In the genomic region with DNA sequence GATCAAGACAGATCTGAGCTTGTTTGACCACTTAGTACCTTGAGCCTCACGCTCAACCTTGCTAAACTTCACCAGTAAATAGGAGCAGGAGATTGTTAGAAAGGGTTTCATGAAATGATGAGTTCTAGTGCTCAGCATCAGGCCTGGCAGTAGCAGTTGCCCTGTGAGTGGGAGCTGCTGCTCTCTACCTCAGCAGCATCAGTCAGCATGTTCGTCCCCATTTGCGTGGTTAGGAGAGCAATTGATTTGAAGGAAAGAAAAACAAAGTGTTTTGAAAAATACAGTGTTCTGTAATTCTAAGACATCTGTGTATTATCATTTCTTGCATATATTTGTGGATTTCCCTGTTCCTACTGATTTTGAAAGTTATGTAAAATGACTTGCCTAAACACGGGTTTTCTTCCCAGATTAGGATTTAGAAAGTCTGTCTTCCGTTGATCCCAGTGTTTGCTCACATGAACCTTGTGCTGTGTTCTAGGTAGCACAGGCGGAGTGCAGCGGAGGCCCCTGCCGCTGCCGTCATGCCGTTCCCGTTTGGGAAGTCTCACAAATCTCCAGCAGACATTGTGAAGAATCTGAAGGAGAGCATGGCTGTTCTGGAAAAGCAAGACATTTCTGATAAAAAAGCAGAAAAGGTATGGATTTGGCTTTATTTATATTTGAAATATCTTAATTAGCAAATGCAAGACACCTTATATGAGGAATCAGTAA, we compare ENCODE assay signal across 11 cellular contexts. TPM values are rescaled to one million over a fixed set of nuclear protein-coding genes. Genes with fewer than 3 reads are reported as not detected.
DNase-seq lines count a peak whose midpoint lies in the region; ATAC-seq and TF ChIP-seq lines count a peak whose summit lies in the region.
"Had no signal": no experiment of that assay in that cellular context is flagged by ENCODE, and none has a peak within 500 bp of the region (broad histone marks: within the 10 kb centered on the region; RNA-seq: fewer than 3 reads in every experiment).

No MANE protein-coding gene starts in this region.

- peaks cover 69% of the 10 kb centered on the region for H3K36me3 Mint-ChIP-seq in activated CD4-positive, alpha-beta T cell treated with anti-CD3 and anti-CD28 coated beads, Interleukin-2, amount 10 ng/mL, durations not matched to agents 7 days and 5 days (ENCODE audit: low read depth)
- peaks cover 81% of the 10 kb centered on the region for H3K36me3 Mint-ChIP-seq in stimulated activated effector memory CD8-positive, alpha-beta T cell treated with anti-CD3 and anti-CD28 coated beads, Interleukin-12 subunit alpha, Interleukin-12 subunit beta, amount 100 ng/mL, for 72 hours

- 67 to 71% methylated on average over 6 to 9 of the region's 11 CpGs for WGBS in gastroesophageal sphincter (ENCODE audit: low coverage in 1 of 2), 2 donors
- WGBS in heart left ventricle, 4 donors = 90 to 92% (median 91%) methylated on average over 11 of the region's 11 CpGs

- H3K27ac ChIP-seq in VCaP (peak overlapping the region; percentile 19; the same call in 1 of the 2 replicates), gastroesophageal sphincter (peak overlapping the region in 3 of 4 donors; percentile 11 to 52 (median 24)), heart left ventricle (peak overlapping the region in 1 of 12 donors; percentile 76)

- H3K9me3 ChIP-seq in gastroesophageal sphincter (no peaks in the 10 kb centered on the region), heart left ventricle (no peaks in the 10 kb centered on the region)
- H3K9me3 ChIP-seq: thoracic aorta had no signal

- H3K27ac Mint-ChIP-seq in activated CD4-positive, alpha-beta T cell treated with anti-CD3 and anti-CD28 coated beads, Interleukin-2, amount 10 ng/mL, durations not matched to agents 7 days and 5 days = peak overlapping the region; percentile 65
- peak overlapping the region; percentile 74 for H3K27ac Mint-ChIP-seq in stimulated activated effector memory CD8-positive, alpha-beta T cell treated with anti-CD3 and anti-CD28 coated beads, Interleukin-12 subunit alpha, Interleukin-12 subunit beta, amount 100 ng/mL, for 72 hours

- no peak overlapping the region for H3K4me3 Mint-ChIP-seq in activated CD4-positive, alpha-beta T cell treated with anti-CD3 and anti-CD28 coated beads, Interleukin-2, amount 10 ng/mL, durations not matched to agents 7 days and 5 days
- H3K4me3 Mint-ChIP-seq in stimulated activated effector memory CD8-positive, alpha-beta T cell treated with anti-CD3 and anti-CD28 coated beads, Interleukin-12 subunit alpha, Interleukin-12 subunit beta, amount 100 ng/mL, for 72 hours = no peak overlapping the region

- POLR2A ChIA-PET in activated CD4-positive, alpha-beta T cell treated with anti-CD3 and anti-CD28 coated beads, Interleukin-2, amount 10 ng/mL, durations not matched to agents 7 days and 5 days (lab: Charles Lee) = no interaction called here

- H3K4me1 ChIP-seq in gastroesophageal sphincter = peaks cover 5 to 45% (median 29%) of the 10 kb centered on the region in 3 donors
- H3K4me1 ChIP-seq in heart left ventricle = peaks cover 0 to 53% (median 34%) of the 10 kb centered on the region in 12 donors

- no peak overlapping the region for H3K4me3 ChIP-seq in gastroesophageal sphincter
- no peak overlapping the region for H3K4me3 ChIP-seq in heart left ventricle

- H3K27me3 Mint-ChIP-seq in activated CD4-positive, alpha-beta T cell treated with anti-CD3 and anti-CD28 coated beads, Interleukin-2, amount 10 ng/mL, durations not matched to agents 7 days and 5 days = no peaks in the 10 kb centered on the region

- TF ChIP-seq POLR2A in gastroesophageal sphincter (IDR thresholded peaks at IDR 0.05) (no peak), heart left ventricle (IDR thresholded peaks at IDR 0.05) (no peak)

- TF ChIP-seq CTCF in VCaP (conservative IDR thresholded peaks at IDR 0.05) (no peak), gastroesophageal sphincter (IDR thresholded peaks at IDR 0.05) (no peak), heart left ventricle (IDR thresholded peaks at IDR 0.05) (no peak)

- H3K27me3 ChIP-seq in gastroesophageal sphincter = no peaks in the 10 kb centered on the region
- no peaks in the 10 kb centered on the region for H3K27me3 ChIP-seq in heart left ventricle

- H3K9me3 Mint-ChIP-seq in activated CD4-positive, alpha-beta T cell treated with anti-CD3 and anti-CD28 coated beads, Interleukin-2, amount 10 ng/mL, durations not matched to agents 7 days and 5 days = no peaks in the 10 kb centered on the region
- no peaks in the 10 kb centered on the region for H3K9me3 Mint-ChIP-seq in stimulated activated effector memory CD8-positive, alpha-beta T cell treated with anti-CD3 and anti-CD28 coated beads, Interleukin-12 subunit alpha, Interleukin-12 subunit beta, amount 100 ng/mL, for 72 hours

- CTCF ChIA-PET in activated CD4-positive, alpha-beta T cell treated with anti-CD3 and anti-CD28 coated beads, Interleukin-2, amount 10 ng/mL, durations not matched to agents 7 days and 5 days (lab: Charles Lee) = no interaction called here

- TF ChIP-seq EP300 in gastroesophageal sphincter (IDR thresholded peaks at IDR 0.05) = no peak

- DNase-seq in activated CD4-positive, alpha-beta T cell treated with anti-CD3 and anti-CD28 coated beads, Interleukin-2, amount 10 ng/mL, durations not matched to agents 7 days and 5 days = no peak
- DNase-seq in activated CD4-positive, alpha-beta T cell treated with anti-CD3 and anti-CD28 coated beads for 1 hour = no peak
- no peak for DNase-seq in stimulated activated effector memory CD8-positive, alpha-beta T cell treated with anti-CD3 and anti-CD28 coated beads, Interleukin-12 subunit alpha, Interleukin-12 subunit beta, amount 100 ng/mL, for 72 hours (ENCODE audit: low spot score in 2 of 2)
- no peak for DNase-seq in heart left ventricle
- DNase-seq: ACHN, NCI-H2107 had no signal

- ATAC-seq in gastroesophageal sphincter = no peak
- ATAC-seq in stimulated activated effector memory CD8-positive, alpha-beta T cell treated with anti-CD3 and anti-CD28 coated beads, Interleukin-12 subunit alpha, Interleukin-12 subunit beta, amount 100 ng/mL, for 72 hours = peak; percentile 56
- no peak for ATAC-seq in heart left ventricle
- ATAC-seq in HG02610 (IDR thresholded peaks at IDR 0.05; ENCODE audit: unreplicated experiment) = no peak
- ATAC-seq in GM18861 (IDR thresholded peaks at IDR 0.05; ENCODE audit: unreplicated experiment) = no peak

- peaks cover 0 to 33% of the 10 kb centered on the region in 2 donors for H3K36me3 ChIP-seq in gastroesophageal sphincter
- H3K36me3 ChIP-seq in heart left ventricle = peaks cover 0 to 48% (median 42%) of the 10 kb centered on the region in 9 donors

- peaks cover 57% of the 10 kb centered on the region for H3K4me1 Mint-ChIP-seq in activated CD4-positive, alpha-beta T cell treated with anti-CD3 and anti-CD28 coated beads, Interleukin-2, amount 10 ng/mL, durations not matched to agents 7 days and 5 days
- peaks cover 56% of the 10 kb centered on the region for H3K4me1 Mint-ChIP-seq in stimulated activated effector memory CD8-positive, alpha-beta T cell treated with anti-CD3 and anti-CD28 coated beads, Interleukin-12 subunit alpha, Interleukin-12 subunit beta, amount 100 ng/mL, for 72 hours

- intact Hi-C loops in heart left ventricle (cut with DNase I) = loop anchor here in 1 of 10 donors (5.0 kb wide), 1 partner anchor 47 kb away; the partner anchor contains the start of gene CAB39

RNA-seq across cellular contexts. Expression of gene CAB39, which starts 47.0 kb away (rescaled TPM):
- total RNA-seq in activated CD4-positive, alpha-beta T cell treated with anti-CD3 and anti-CD28 coated beads, Interleukin-2, amount 10 ng/mL, durations not matched to agents 7 days and 5 days = 100 to 1,000 TPM; 135 to 154 TPM
- total RNA-seq in gastroesophageal sphincter (100 to 1,000 TPM in 3 of 4 donors, 10 to 100 TPM in 1; 88.5 to 115 (median 108) TPM), heart left ventricle (10 to 100 TPM; 64.3 to 99.2 (median 84.8) TPM)
- polyA plus RNA-seq in heart left ventricle = 10 to 100 TPM; 28.6 to 48.7 TPM
